ENCODE assay signal across 1 cellular context in genomic region chr16:70470927-70471341, GRCh38.
TF ChIP-seq lines count a peak whose summit lies in the region.

No MANE protein-coding gene starts in this region.

TF ChIP-seq in GM23338, 12 proteins besides CTCF, POLR2A, EP300 and RAD21 (continued from another document):
- TF ChIP-seq REST (IDR thresholded peaks at IDR 0.05; ENCODE audit: unreplicated experiment), result no peak
